1 cellular context compared by ENCODE assay signal in genomic region chr9:129823934-129824601, GRCh38.
TF ChIP-seq lines count a peak whose summit lies in the region.

A gene with protein sequence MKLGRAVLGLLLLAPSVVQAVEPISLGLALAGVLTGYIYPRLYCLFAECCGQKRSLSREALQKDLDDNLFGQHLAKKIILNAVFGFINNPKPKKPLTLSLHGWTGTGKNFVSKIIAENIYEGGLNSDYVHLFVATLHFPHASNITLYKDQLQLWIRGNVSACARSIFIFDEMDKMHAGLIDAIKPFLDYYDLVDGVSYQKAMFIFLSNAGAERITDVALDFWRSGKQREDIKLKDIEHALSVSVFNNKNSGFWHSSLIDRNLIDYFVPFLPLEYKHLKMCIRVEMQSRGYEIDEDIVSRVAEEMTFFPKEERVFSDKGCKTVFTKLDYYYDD (minus strand): TSS chr9:129824136. CDS start chr9:129824085, 51 bp downstream.

TF ChIP-seq in HepG2, 621 proteins besides CTCF, POLR2A, EP300 and RAD21 (continued from another document and continues in another):
- TF ChIP-seq KIAA2018 (CRISPR knock-in tag; IDR thresholded peaks at IDR 0.05; ENCODE audit: borderline replicate concordance) (no peak), DNMT3B (CRISPR knock-in tag; conservative IDR thresholded peaks at IDR 0.05) (no peak), SALL2 (CRISPR knock-in tag; IDR thresholded peaks at IDR 0.05) (peak; percentile 91), ZNF143 (CRISPR knock-in tag; IDR thresholded peaks at IDR 0.05) (peak; percentile 70), ZNF460 (CRISPR knock-in tag; IDR thresholded peaks at IDR 0.05; ENCODE audit: borderline replicate concordance) (peak; percentile 98), ZBTB33 (CRISPR knock-in tag; IDR thresholded peaks at IDR 0.05) (peak; percentile 33), PHB2 (IDR thresholded peaks at IDR 0.05; ENCODE audit: partially characterized antibody) (no peak), RCOR2 (CRISPR knock-in tag; IDR thresholded peaks at IDR 0.05) (peak; percentile 87; the same call in 1 of the 2 replicates), NKX3-1 (CRISPR knock-in tag; IDR thresholded peaks at IDR 0.05) (no peak), FOXK2 (IDR thresholded peaks at IDR 0.05) (peak; percentile 97), ZNF496 (CRISPR knock-in tag; IDR thresholded peaks at IDR 0.05; ENCODE audit: insufficient replicate concordance) (no peak), ZNF609 (CRISPR knock-in tag; IDR thresholded peaks at IDR 0.05; ENCODE audit: borderline replicate concordance) (peak; percentile 62; the same call in 1 of the 2 replicates), TOPORS (CRISPR knock-in tag; IDR thresholded peaks at IDR 0.05) (0 out of 2 replicates have a peak, but pooled peaks have one; percentile 69), ZNF660 (CRISPR knock-in tag; IDR thresholded peaks at IDR 0.05; ENCODE audit: borderline replicate concordance, low read depth) (no peak), HDAC6 (IDR thresholded peaks at IDR 0.05; ENCODE audit: low read depth, low read length) (no peak), ZNF749 (CRISPR knock-in tag; IDR thresholded peaks at IDR 0.05; ENCODE audit: borderline replicate concordance) (no peak), NCOA5 (CRISPR knock-in tag; IDR thresholded peaks at IDR 0.05) (no peak), TCF12 (IDR thresholded peaks at IDR 0.05) (no peak), TCF12 (CRISPR knock-in tag; IDR thresholded peaks at IDR 0.05) (no peak), SKIL (CRISPR knock-in tag; IDR thresholded peaks at IDR 0.05; ENCODE audit: borderline replicate concordance) (no peak), ZNF644 (CRISPR knock-in tag; IDR thresholded peaks at IDR 0.05; ENCODE audit: low read depth) (peak; percentile 20; the same call in 1 of the 2 replicates), HNRNPK (IDR thresholded peaks at IDR 0.05; ENCODE audit: low read depth, low read length, poor library complexity, severe bottlenecking) (no peak), ATAD3A (CRISPR knock-in tag; IDR thresholded peaks at IDR 0.05) (no peak)
- TF ChIP-seq, protein P1, sequence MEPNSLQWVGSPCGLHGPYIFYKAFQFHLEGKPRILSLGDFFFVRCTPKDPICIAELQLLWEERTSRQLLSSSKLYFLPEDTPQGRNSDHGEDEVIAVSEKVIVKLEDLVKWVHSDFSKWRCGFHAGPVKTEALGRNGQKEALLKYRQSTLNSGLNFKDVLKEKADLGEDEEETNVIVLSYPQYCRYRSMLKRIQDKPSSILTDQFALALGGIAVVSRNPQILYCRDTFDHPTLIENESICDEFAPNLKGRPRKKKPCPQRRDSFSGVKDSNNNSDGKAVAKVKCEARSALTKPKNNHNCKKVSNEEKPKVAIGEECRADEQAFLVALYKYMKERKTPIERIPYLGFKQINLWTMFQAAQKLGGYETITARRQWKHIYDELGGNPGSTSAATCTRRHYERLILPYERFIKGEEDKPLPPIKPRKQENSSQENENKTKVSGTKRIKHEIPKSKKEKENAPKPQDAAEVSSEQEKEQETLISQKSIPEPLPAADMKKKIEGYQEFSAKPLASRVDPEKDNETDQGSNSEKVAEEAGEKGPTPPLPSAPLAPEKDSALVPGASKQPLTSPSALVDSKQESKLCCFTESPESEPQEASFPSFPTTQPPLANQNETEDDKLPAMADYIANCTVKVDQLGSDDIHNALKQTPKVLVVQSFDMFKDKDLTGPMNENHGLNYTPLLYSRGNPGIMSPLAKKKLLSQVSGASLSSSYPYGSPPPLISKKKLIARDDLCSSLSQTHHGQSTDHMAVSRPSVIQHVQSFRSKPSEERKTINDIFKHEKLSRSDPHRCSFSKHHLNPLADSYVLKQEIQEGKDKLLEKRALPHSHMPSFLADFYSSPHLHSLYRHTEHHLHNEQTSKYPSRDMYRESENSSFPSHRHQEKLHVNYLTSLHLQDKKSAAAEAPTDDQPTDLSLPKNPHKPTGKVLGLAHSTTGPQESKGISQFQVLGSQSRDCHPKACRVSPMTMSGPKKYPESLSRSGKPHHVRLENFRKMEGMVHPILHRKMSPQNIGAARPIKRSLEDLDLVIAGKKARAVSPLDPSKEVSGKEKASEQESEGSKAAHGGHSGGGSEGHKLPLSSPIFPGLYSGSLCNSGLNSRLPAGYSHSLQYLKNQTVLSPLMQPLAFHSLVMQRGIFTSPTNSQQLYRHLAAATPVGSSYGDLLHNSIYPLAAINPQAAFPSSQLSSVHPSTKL (CRISPR knock-in tag; IDR thresholded peaks at IDR 0.05) = peak; percentile 49
- TF ChIP-seq, protein P2, sequence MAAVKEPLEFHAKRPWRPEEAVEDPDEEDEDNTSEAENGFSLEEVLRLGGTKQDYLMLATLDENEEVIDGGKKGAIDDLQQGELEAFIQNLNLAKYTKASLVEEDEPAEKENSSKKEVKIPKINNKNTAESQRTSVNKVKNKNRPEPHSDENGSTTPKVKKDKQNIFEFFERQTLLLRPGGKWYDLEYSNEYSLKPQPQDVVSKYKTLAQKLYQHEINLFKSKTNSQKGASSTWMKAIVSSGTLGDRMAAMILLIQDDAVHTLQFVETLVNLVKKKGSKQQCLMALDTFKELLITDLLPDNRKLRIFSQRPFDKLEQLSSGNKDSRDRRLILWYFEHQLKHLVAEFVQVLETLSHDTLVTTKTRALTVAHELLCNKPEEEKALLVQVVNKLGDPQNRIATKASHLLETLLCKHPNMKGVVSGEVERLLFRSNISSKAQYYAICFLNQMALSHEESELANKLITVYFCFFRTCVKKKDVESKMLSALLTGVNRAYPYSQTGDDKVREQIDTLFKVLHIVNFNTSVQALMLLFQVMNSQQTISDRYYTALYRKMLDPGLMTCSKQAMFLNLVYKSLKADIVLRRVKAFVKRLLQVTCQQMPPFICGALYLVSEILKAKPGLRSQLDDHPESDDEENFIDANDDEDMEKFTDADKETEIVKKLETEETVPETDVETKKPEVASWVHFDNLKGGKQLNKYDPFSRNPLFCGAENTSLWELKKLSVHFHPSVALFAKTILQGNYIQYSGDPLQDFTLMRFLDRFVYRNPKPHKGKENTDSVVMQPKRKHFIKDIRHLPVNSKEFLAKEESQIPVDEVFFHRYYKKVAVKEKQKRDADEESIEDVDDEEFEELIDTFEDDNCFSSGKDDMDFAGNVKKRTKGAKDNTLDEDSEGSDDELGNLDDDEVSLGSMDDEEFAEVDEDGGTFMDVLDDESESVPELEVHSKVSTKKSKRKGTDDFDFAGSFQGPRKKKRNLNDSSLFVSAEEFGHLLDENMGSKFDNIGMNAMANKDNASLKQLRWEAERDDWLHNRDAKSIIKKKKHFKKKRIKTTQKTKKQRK (IDR thresholded peaks at IDR 0.05; ENCODE audit: low read length) = no peak
